In genomic region chr2:3282056-3282998, GRCh38 we compare ENCODE assay signal across 1 cellular context.
TF ChIP-seq lines count a peak whose summit lies in the region.

No MANE protein-coding gene starts in this region.

TF ChIP-seq in GM23338, 12 proteins besides CTCF, POLR2A, EP300 and RAD21 (continued from another document):
- TF ChIP-seq, protein P1, sequence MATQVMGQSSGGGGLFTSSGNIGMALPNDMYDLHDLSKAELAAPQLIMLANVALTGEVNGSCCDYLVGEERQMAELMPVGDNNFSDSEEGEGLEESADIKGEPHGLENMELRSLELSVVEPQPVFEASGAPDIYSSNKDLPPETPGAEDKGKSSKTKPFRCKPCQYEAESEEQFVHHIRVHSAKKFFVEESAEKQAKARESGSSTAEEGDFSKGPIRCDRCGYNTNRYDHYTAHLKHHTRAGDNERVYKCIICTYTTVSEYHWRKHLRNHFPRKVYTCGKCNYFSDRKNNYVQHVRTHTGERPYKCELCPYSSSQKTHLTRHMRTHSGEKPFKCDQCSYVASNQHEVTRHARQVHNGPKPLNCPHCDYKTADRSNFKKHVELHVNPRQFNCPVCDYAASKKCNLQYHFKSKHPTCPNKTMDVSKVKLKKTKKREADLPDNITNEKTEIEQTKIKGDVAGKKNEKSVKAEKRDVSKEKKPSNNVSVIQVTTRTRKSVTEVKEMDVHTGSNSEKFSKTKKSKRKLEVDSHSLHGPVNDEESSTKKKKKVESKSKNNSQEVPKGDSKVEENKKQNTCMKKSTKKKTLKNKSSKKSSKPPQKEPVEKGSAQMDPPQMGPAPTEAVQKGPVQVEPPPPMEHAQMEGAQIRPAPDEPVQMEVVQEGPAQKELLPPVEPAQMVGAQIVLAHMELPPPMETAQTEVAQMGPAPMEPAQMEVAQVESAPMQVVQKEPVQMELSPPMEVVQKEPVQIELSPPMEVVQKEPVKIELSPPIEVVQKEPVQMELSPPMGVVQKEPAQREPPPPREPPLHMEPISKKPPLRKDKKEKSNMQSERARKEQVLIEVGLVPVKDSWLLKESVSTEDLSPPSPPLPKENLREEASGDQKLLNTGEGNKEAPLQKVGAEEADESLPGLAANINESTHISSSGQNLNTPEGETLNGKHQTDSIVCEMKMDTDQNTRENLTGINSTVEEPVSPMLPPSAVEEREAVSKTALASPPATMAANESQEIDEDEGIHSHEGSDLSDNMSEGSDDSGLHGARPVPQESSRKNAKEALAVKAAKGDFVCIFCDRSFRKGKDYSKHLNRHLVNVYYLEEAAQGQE (IDR thresholded peaks at IDR 0.05; ENCODE audit: unreplicated experiment), result no peak
- TF ChIP-seq POLR2AphosphoS5 (IDR thresholded peaks at IDR 0.05; ENCODE audit: low read depth) (no peak), EZH2phosphoT487 (IDR thresholded peaks at IDR 0.05; ENCODE audit: unreplicated experiment) (no peak), JUNB (IDR thresholded peaks at IDR 0.05; ENCODE audit: unreplicated experiment) (no peak), STAT1 (IDR thresholded peaks at IDR 0.05; ENCODE audit: unreplicated experiment) (no peak), CREB1 (CRISPR knock-in tag; IDR thresholded peaks at IDR 0.05; ENCODE audit: low read depth) (no peak), EZH2 (IDR thresholded peaks at IDR 0.05; ENCODE audit: low read depth, unreplicated experiment) (no peak), ZNF462 (CRISPR knock-in tag; IDR thresholded peaks at IDR 0.05) (no peak)
- TF ChIP-seq, protein P2, sequence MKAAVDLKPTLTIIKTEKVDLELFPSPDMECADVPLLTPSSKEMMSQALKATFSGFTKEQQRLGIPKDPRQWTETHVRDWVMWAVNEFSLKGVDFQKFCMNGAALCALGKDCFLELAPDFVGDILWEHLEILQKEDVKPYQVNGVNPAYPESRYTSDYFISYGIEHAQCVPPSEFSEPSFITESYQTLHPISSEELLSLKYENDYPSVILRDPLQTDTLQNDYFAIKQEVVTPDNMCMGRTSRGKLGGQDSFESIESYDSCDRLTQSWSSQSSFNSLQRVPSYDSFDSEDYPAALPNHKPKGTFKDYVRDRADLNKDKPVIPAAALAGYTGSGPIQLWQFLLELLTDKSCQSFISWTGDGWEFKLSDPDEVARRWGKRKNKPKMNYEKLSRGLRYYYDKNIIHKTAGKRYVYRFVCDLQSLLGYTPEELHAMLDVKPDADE (IDR thresholded peaks at IDR 0.05), result no peak
